Comparison of ENCODE assay signal across 37 cellular contexts in genomic region chr17:72491102-72491501, GRCh38.
"Had no signal": no experiment of that assay in that cellular context is flagged by ENCODE, and none has a peak within 500 bp of the region (broad histone marks: within the 10 kb centered on the region; RNA-seq: fewer than 3 reads in every experiment).

No MANE protein-coding gene starts in this region.

- H3K4me3 ChIP-seq: ascending aorta, cardiac muscle cell had no signal

- H3K4me1 Mint-ChIP-seq: activated CD4-positive, alpha-beta memory T cell treated with anti-CD3 and anti-CD28 coated beads, Interleukin-2, amount 10 ng/mL, durations not matched to agents 7 days and 5 days; activated CD4-positive, alpha-beta T cell treated with anti-CD3 and anti-CD28 coated beads for 36 hours; activated CD4-positive, alpha-beta T cell treated with anti-CD3 and anti-CD28 coated beads, Interleukin-2, amount 10 ng/mL, durations not matched to agents 7 days and 5 days; activated CD8-positive, alpha-beta memory T cell treated with anti-CD3 and anti-CD28 coated beads, Interleukin-2, amount 10 ng/mL, durations not matched to agents 7 days and 5 days; activated naive CD4-positive, alpha-beta T cell treated with anti-CD3 and anti-CD28 coated beads, Interleukin-2, amount 10 ng/mL, durations not matched to agents 7 days and 5 days; activated naive CD4-positive, alpha-beta T cell treated with anti-CD3 and anti-CD28 coated beads, Interleukin-2, amount 50 U/mL, for 24 hours; activated naive CD8-positive, alpha-beta T cell treated with anti-CD3 and anti-CD28 coated beads, Interleukin-2, amount 10 ng/mL, durations not matched to agents 7 days and 5 days; activated naive CD8-positive, alpha-beta T cell treated with anti-CD3 and anti-CD28 coated beads, Interleukin-2, amount 50 U/mL, for 24 hours had no signal

- H3K27ac Mint-ChIP-seq: activated CD4-positive, alpha-beta memory T cell treated with anti-CD3 and anti-CD28 coated beads, Interleukin-2, amount 10 ng/mL, durations not matched to agents 7 days and 5 days; activated CD4-positive, alpha-beta T cell treated with anti-CD3 and anti-CD28 coated beads for 36 hours; activated CD4-positive, alpha-beta T cell treated with anti-CD3 and anti-CD28 coated beads, Interleukin-2, amount 10 ng/mL, durations not matched to agents 7 days and 5 days; activated CD8-positive, alpha-beta memory T cell treated with anti-CD3 and anti-CD28 coated beads, Interleukin-2, amount 10 ng/mL, durations not matched to agents 7 days and 5 days; activated CD8-positive, alpha-beta T cell treated with anti-CD3 and anti-CD28 coated beads, Interleukin-2, amount 10 ng/mL, durations not matched to agents 7 days and 5 days; activated naive CD4-positive, alpha-beta T cell treated with anti-CD3 and anti-CD28 coated beads, Interleukin-2, amount 10 ng/mL, durations not matched to agents 7 days and 5 days; activated naive CD4-positive, alpha-beta T cell treated with anti-CD3 and anti-CD28 coated beads, Interleukin-2, amount 50 U/mL, for 24 hours; activated naive CD8-positive, alpha-beta T cell; activated naive CD8-positive, alpha-beta T cell treated with anti-CD3 and anti-CD28 coated beads, Interleukin-2, amount 10 ng/mL, durations not matched to agents 7 days and 5 days; activated naive CD8-positive, alpha-beta T cell treated with anti-CD3 and anti-CD28 coated beads, Interleukin-2, amount 50 U/mL, for 24 hours; activated T-cell treated with anti-CD3 and anti-CD28 coated beads, Interleukin-2, amount 50 U/mL, for 24 hours; activated T-helper 2 cell treated with anti-CD3 and anti-CD28 coated beads, Interferon-gamma antibody, Interleukin-2, Interleukin-4, amounts not matched to agents 10 μg/mL and 5 μg/mL and 100 μg/mL, durations not matched to agents 14 hours and 24 hours and 36 hours; brain; T-helper 1 cell treated with Interleukin-12 subunit alpha and Interleukin-12 subunit beta and Interleukin-4 antibody, amounts not matched to agents 30 μg/mL and 1 μg/mL, for 36 hours; T-helper 2 cell treated with Interferon-gamma antibody and Interleukin-4, amounts not matched to agents 5 μg/mL and 100 μg/mL, for 36 hours; WTC11 had no signal

- H3K4me1 ChIP-seq: ascending aorta had no signal

- H3K9me3 ChIP-seq: ascending aorta had no signal

- H3K4me3 Mint-ChIP-seq: activated CD4-positive, alpha-beta memory T cell treated with anti-CD3 and anti-CD28 coated beads, Interleukin-2, amount 10 ng/mL, durations not matched to agents 7 days and 5 days; activated CD4-positive, alpha-beta T cell treated with anti-CD3 and anti-CD28 coated beads for 36 hours; activated CD4-positive, alpha-beta T cell treated with anti-CD3 and anti-CD28 coated beads, Interleukin-2, amount 10 ng/mL, durations not matched to agents 7 days and 5 days; activated CD8-positive, alpha-beta memory T cell treated with anti-CD3 and anti-CD28 coated beads, Interleukin-2, amount 10 ng/mL, durations not matched to agents 7 days and 5 days; activated CD8-positive, alpha-beta T cell treated with anti-CD3 and anti-CD28 coated beads, Interleukin-2, amount 10 ng/mL, durations not matched to agents 7 days and 5 days; activated naive CD4-positive, alpha-beta T cell treated with anti-CD3 and anti-CD28 coated beads, Interleukin-2, amount 10 ng/mL, durations not matched to agents 7 days and 5 days; activated naive CD4-positive, alpha-beta T cell treated with anti-CD3 and anti-CD28 coated beads, Interleukin-2, amount 50 U/mL, for 24 hours; activated naive CD8-positive, alpha-beta T cell; activated naive CD8-positive, alpha-beta T cell treated with anti-CD3 and anti-CD28 coated beads, Interleukin-2, amount 10 ng/mL, durations not matched to agents 7 days and 5 days; activated naive CD8-positive, alpha-beta T cell treated with anti-CD3 and anti-CD28 coated beads, Interleukin-2, amount 50 U/mL, for 24 hours; activated T-cell treated with anti-CD3 and anti-CD28 coated beads, Interleukin-2, amount 50 U/mL, for 24 hours; brain; T-helper 1 cell treated with Interleukin-12 subunit alpha and Interleukin-12 subunit beta and Interleukin-4 antibody, amounts not matched to agents 30 μg/mL and 1 μg/mL, for 36 hours; T-helper 2 cell treated with Interferon-gamma antibody and Interleukin-4, amounts not matched to agents 5 μg/mL and 100 μg/mL, for 36 hours; WTC11 had no signal

- H3K9me3 Mint-ChIP-seq: activated CD4-positive, alpha-beta memory T cell treated with anti-CD3 and anti-CD28 coated beads, Interleukin-2, amount 10 ng/mL, durations not matched to agents 7 days and 5 days; activated naive CD4-positive, alpha-beta T cell treated with anti-CD3 and anti-CD28 coated beads, Interleukin-2, amount 50 U/mL, for 24 hours; activated naive CD8-positive, alpha-beta T cell treated with anti-CD3 and anti-CD28 coated beads, Interleukin-2, amount 10 ng/mL, durations not matched to agents 7 days and 5 days; activated T-helper 2 cell treated with anti-CD3 and anti-CD28 coated beads, Interferon-gamma antibody, Interleukin-2, Interleukin-4, amounts not matched to agents 10 μg/mL and 5 μg/mL and 100 μg/mL, durations not matched to agents 14 hours and 24 hours and 36 hours had no signal

- H3K27me3 ChIP-seq: ascending aorta, cardiac muscle cell had no signal

- H3K27me3 Mint-ChIP-seq: activated CD8-positive, alpha-beta memory T cell treated with anti-CD3 and anti-CD28 coated beads, Interleukin-2, amount 10 ng/mL, durations not matched to agents 7 days and 5 days; activated naive CD4-positive, alpha-beta T cell treated with anti-CD3 and anti-CD28 coated beads, Interleukin-2, amount 10 ng/mL, durations not matched to agents 7 days and 5 days had no signal

- DNase-seq: activated CD4-positive, alpha-beta memory T cell treated with anti-CD3 and anti-CD28 coated beads, Interleukin-2, amount 10 ng/mL, durations not matched to agents 7 days and 5 days; activated CD4-positive, alpha-beta T cell treated with anti-CD3 and anti-CD28 coated beads for 1 hour; activated CD4-positive, alpha-beta T cell treated with anti-CD3 and anti-CD28 coated beads for 36 hours; activated CD4-positive, alpha-beta T cell treated with anti-CD3 and anti-CD28 coated beads for 48 hours; activated CD4-positive, alpha-beta T cell treated with anti-CD3 and anti-CD28 coated beads, Interleukin-2, amount 10 ng/mL, durations not matched to agents 7 days and 5 days; activated CD4-positive, alpha-beta T cell treated with anti-CD3 and anti-CD28 coated beads, Interleukin-2, amount 50 U/mL, for 48 hours; activated CD4-positive, CD25-positive, alpha-beta regulatory T cell; activated CD8-positive, alpha-beta memory T cell treated with anti-CD3 and anti-CD28 coated beads for 24 hours; activated CD8-positive, alpha-beta memory T cell treated with anti-CD3 and anti-CD28 coated beads, Interleukin-2, amount 10 ng/mL, durations not matched to agents 7 days and 5 days; activated CD8-positive, alpha-beta memory T cell treated with anti-CD3 and anti-CD28 coated beads, Interleukin-2, amount 50 U/mL, for 48 hours; activated CD8-positive, alpha-beta T cell treated with anti-CD3 and anti-CD28 coated beads, Interleukin-2, amount 10 ng/mL, durations not matched to agents 7 days and 5 days; activated effector memory CD4-positive, alpha-beta T cell treated with Interleukin-2 at 50 U/mL for 16 hours; activated gamma-delta T cell; activated naive CD4-positive, alpha-beta T cell treated with anti-CD3 and anti-CD28 coated beads, Interleukin-2, amount 10 ng/mL, durations not matched to agents 7 days and 5 days; activated naive CD4-positive, alpha-beta T cell treated with Interleukin-2 at 50 U/mL for 16 hours; activated naive CD8-positive, alpha-beta T cell treated with anti-CD3 and anti-CD28 coated beads, Interleukin-2, amount 10 ng/mL, durations not matched to agents 7 days and 5 days; activated naive CD8-positive, alpha-beta T cell treated with anti-CD3 and anti-CD28 coated beads, Interleukin-2, amount 50 U/mL, for 24 hours; activated T-cell treated with anti-CD3 and anti-CD28 coated beads, Interleukin-2, amount 50 U/mL, for 24 hours; activated T-cell treated with anti-CD3 and anti-CD28 coated beads, Interleukin-2, amount 50 U/mL, for 48 hours; amygdala; anterior cingulate cortex; caudate nucleus; SW 1271; T-helper 1 cell; T-helper 2 cell; T-helper 9 cell; WERI-Rb-1 had no signal

- H3K36me3 ChIP-seq: ascending aorta, cardiac muscle cell, WERI-Rb-1 had no signal

- H3K27ac ChIP-seq: ascending aorta, cardiac muscle cell, WERI-Rb-1 had no signal

- H3K36me3 Mint-ChIP-seq: activated CD8-positive, alpha-beta memory T cell treated with anti-CD3 and anti-CD28 coated beads, Interleukin-2, amount 10 ng/mL, durations not matched to agents 7 days and 5 days; activated naive CD4-positive, alpha-beta T cell treated with anti-CD3 and anti-CD28 coated beads, Interleukin-2, amount 10 ng/mL, durations not matched to agents 7 days and 5 days; activated naive CD4-positive, alpha-beta T cell treated with anti-CD3 and anti-CD28 coated beads, Interleukin-2, amount 50 U/mL, for 24 hours; activated naive CD8-positive, alpha-beta T cell; activated naive CD8-positive, alpha-beta T cell treated with anti-CD3 and anti-CD28 coated beads, Interleukin-2, amount 10 ng/mL, durations not matched to agents 7 days and 5 days had no signal

- ATAC-seq: activated CD4-positive, alpha-beta T cell treated with anti-CD3 and anti-CD28 coated beads for 36 hours; activated CD4-positive, CD25-positive, alpha-beta regulatory T cell treated with anti-CD3 and anti-CD28 coated beads, Interleukin-2, amount 50 U/mL, for 24 hours; activated CD8-positive, alpha-beta memory T cell treated with anti-CD3 and anti-CD28 coated beads, Interleukin-2, amount 10 ng/mL, durations not matched to agents 7 days and 5 days; activated CD8-positive, alpha-beta T cell treated with anti-CD3 and anti-CD28 coated beads, Interleukin-2, amount 10 ng/mL, durations not matched to agents 7 days and 5 days; activated naive CD8-positive, alpha-beta T cell treated with anti-CD3 and anti-CD28 coated beads, Interleukin-2, amount 50 U/mL, for 24 hours; WTC11 had no signal
